ENCODE assay signal across 1 cellular context in genomic region chr3:124281453-124282316, GRCh38.
TF ChIP-seq lines count a peak whose summit lies in the region.

No MANE protein-coding gene starts in this region.

TF ChIP-seq in K562, 482 proteins besides CTCF, POLR2A, EP300 and RAD21 (continued from another document):
- no peak for TF ChIP-seq ZNF318 (IDR thresholded peaks at IDR 0.05; ENCODE audit: borderline replicate concordance in 1 of 2, low read depth in 1 of 2)
